27 cellular contexts compared by ENCODE assay signal in the genomic region with DNA sequence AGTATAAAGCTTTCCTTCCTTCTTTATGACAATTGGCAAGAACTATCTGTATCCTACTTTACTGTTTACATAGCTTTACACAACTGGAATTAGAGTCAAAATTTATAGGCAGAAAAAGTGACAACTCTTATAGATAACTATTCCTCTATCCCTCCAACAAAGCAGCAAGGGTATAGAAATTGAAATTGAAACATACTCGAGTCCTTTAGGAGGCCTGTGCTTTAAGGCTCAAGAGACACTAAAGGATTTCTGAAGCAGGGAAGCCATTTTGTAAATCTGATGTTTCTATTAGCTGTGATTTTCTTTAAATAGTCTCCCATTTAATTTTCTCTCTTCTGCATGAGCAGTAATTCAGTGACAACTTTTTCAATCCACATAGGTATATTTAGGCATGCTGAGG.
"Had no signal": no experiment of that assay in that cellular context is flagged by ENCODE, and none has a peak within 500 bp of the region (broad histone marks: within the 10 kb centered on the region; RNA-seq: fewer than 3 reads in every experiment).

No MANE protein-coding gene starts in this region.

- H3K4me2 ChIP-seq: smooth muscle cell had no signal

- H3K4me1 ChIP-seq: left lung, lower lobe of right lung, right atrium auricular region, right lobe of liver, stomach, testis, thyroid gland, transverse colon, upper lobe of left lung, vagina had no signal

- ATAC-seq: left colon; left lung; lower lobe of right lung; natural killer cell; right lobe of liver; stimulated activated memory B cell treated with anti-CD40 and anti-IgM and Interleukin-4, amounts not matched to agents 10 μg/mL and 1 μg/mL and 100 μg/mL, for 72 hours had no signal

- DNase-seq: hypothalamus; immature natural killer cell; kidney; left colon; left lung; lower lobe of right lung; mesendoderm; naive B cell; natural killer cell; nephron progenitor cell; ovary; right lobe of liver; stimulated activated CD4-positive, alpha-beta T cell treated with anti-CD3 and anti-CD28 coated beads, Interleukin-1b, Interleukin-23, amount 100 ng/mL, for 48 hours; stimulated activated CD4-positive, alpha-beta T cell treated with anti-CD3 and anti-CD28 coated beads, Interleukin-2, amount 100 ng/mL, for 48 hours; stimulated activated CD4-positive, alpha-beta T cell treated with anti-CD3 and anti-CD28 coated beads, Interleukin-4, amount 100 ng/mL, for 4 hours; stimulated activated CD8-positive, alpha-beta memory T cell treated with anti-CD3 and anti-CD28 coated beads, Interleukin-4, amount 100 ng/mL, for 48 hours; stimulated activated naive CD4-positive, alpha-beta T cell treated with Interleukin-2 at 50 U/mL for 16 hours; stomach; testis; thyroid gland; transverse colon; upper lobe of left lung had no signal

- H3K9me3 ChIP-seq: ovary, testis, thyroid gland, vagina had no signal

- H3K36me3 ChIP-seq: left lung, lower lobe of right lung, ovary, right atrium auricular region, right lobe of liver, stomach, thyroid gland, transverse colon, upper lobe of left lung, vagina had no signal

- FAIRE-seq: islet of Langerhans, kidney had no signal

- H3K27ac ChIP-seq: left lung, lower lobe of right lung, ovary, right atrium auricular region, right lobe of liver, stomach, testis, thyroid gland, transverse colon, upper lobe of left lung, vagina had no signal

- H3K4me3 ChIP-seq: left lung, lower lobe of right lung, ovary, right atrium auricular region, right lobe of liver, smooth muscle cell, stomach, testis, thyroid gland, transverse colon, upper lobe of left lung, vagina had no signal

- H3K27me3 ChIP-seq: left lung, ovary, right atrium auricular region, right lobe of liver, stomach, testis, thyroid gland, transverse colon, upper lobe of left lung, vagina had no signal
